Comparison of ENCODE assay signal across 15 cellular contexts in genomic region chr17:62643496-62643895, GRCh38. TPM values are rescaled to one million over a fixed set of nuclear protein-coding genes. Genes with fewer than 3 reads are reported as not detected.
A peak's percentile ranks its signal among the peaks of the same experiment; 100 is the strongest.
DNase-seq lines count a peak whose midpoint lies in the region; ATAC-seq and TF ChIP-seq lines count a peak whose summit lies in the region.
"Had no signal": no experiment of that assay in that cellular context is flagged by ENCODE, and none has a peak within 500 bp of the region (broad histone marks: within the 10 kb centered on the region; RNA-seq: fewer than 3 reads in every experiment).

No MANE protein-coding gene starts in this region.

- in situ Hi-C loops in Panc1 (cut with HindIII; ENCODE audit: low pct_unique_long_range_greater_than_20kb, low sequenced_read_pairs), result no loop called here

- DNase-seq in Caco-2, result no peak
- no peak for DNase-seq in Panc1 (ENCODE audit: low read depth, low spot score)
- no peak for DNase-seq in chondrocyte (ENCODE audit: low spot score)
- no peak for DNase-seq in central memory CD4-positive, alpha-beta T cell
- no peak for DNase-seq in DMS79 (lab: John Stamatoyannopoulos, UW)
- DNase-seq in mucosa of descending colon, result no peak
- no peak for DNase-seq in GM23338 (ENCODE audit: low spot score)
- DNase-seq: C1 segment of cervical spinal cord; CD4-positive, alpha-beta T cell; DND-41; GM23248; H7 had no signal

- H3K27me3 ChIP-seq in Caco-2 (replicated peaks; ENCODE audit: control insufficient read depth, insufficient read depth, low read length), result no peaks in the 10 kb centered on the region; the same call in 1 of the 2 replicates
- no peaks in the 10 kb centered on the region for H3K27me3 ChIP-seq in Panc1 (ENCODE audit: control insufficient read depth, insufficient read depth, low read length)
- no peaks in the 10 kb centered on the region for H3K27me3 ChIP-seq in GM23338 (ENCODE audit: insufficient read depth)

- peaks cover 5% of the 10 kb centered on the region for H3K36me3 Mint-ChIP-seq in Caco-2 (ENCODE audit: insufficient read depth, unreplicated experiment)
- peaks cover 5% of the 10 kb centered on the region for H3K36me3 Mint-ChIP-seq in chondrocyte (ENCODE audit: low read depth)
- H3K36me3 Mint-ChIP-seq in GM23338 (ENCODE audit: low read depth), result no peaks in the 10 kb centered on the region; the same call in 2 of the 3 replicates

- no peaks in the 10 kb centered on the region for H4K20me1 ChIP-seq in GM23338 (replicated peaks; ENCODE audit: insufficient read depth)

- no peak overlapping the region for H3K4me3 ChIP-seq in Caco-2 (ENCODE audit: low read depth, low read length)
- no peak overlapping the region for H3K4me3 ChIP-seq in HEK293 (ENCODE audit: low read depth, low read length)
- no peak overlapping the region for H3K4me3 ChIP-seq in Panc1 (ENCODE audit: low read depth in 2 of 2, low read length in 2 of 2)
- H3K4me3 ChIP-seq in mucosa of descending colon, result no peak overlapping the region
- no peak overlapping the region for H3K4me3 ChIP-seq in GM23338
- H3K4me3 ChIP-seq: GM23248 had no signal

- H3K9me3 Mint-ChIP-seq in Caco-2 (ENCODE audit: unreplicated experiment), result no peaks in the 10 kb centered on the region
- H3K9me3 Mint-ChIP-seq in chondrocyte (ENCODE audit: low read depth), result no peaks in the 10 kb centered on the region
- no peaks in the 10 kb centered on the region for H3K9me3 Mint-ChIP-seq in GM23338
- H3K9me3 Mint-ChIP-seq: CD4-positive, alpha-beta T cell had no signal

- H3K27me3 Mint-ChIP-seq in Caco-2 (ENCODE audit: insufficient read depth, unreplicated experiment) (peaks cover 10% of the 10 kb centered on the region), chondrocyte (ENCODE audit: low read depth) (no peaks in the 10 kb centered on the region), GM23338 (ENCODE audit: insufficient read depth, low read depth, poor library complexity) (peaks cover 3% of the 10 kb centered on the region)
- H3K27me3 Mint-ChIP-seq: CD4-positive, alpha-beta T cell had no signal

- intact Hi-C loops in Caco-2 (cut with micrococcal nuclease; ENCODE audit: unreplicated experiment) (no loop called here), Panc1 (cut with micrococcal nuclease; ENCODE audit: unreplicated experiment) (no loop called here), mucosa of descending colon (cut with DNase I, micrococcal nuclease) (no loop called here)

- no peaks in the 10 kb centered on the region for H3K36me3 ChIP-seq in Caco-2 (ENCODE audit: control insufficient read depth, insufficient read depth, low read length)
- H3K36me3 ChIP-seq in HEK293 (ENCODE audit: control insufficient read depth in 2 of 2, insufficient read depth in 1 of 2, low read length in 2 of 2), result no peaks in the 10 kb centered on the region
- no peaks in the 10 kb centered on the region for H3K36me3 ChIP-seq in Panc1 (ENCODE audit: control insufficient read depth, insufficient read depth, low read length)
- H3K36me3 ChIP-seq in mucosa of descending colon (ENCODE audit: low read depth), result no peaks in the 10 kb centered on the region
- H3K36me3 ChIP-seq in GM23338 (ENCODE audit: insufficient read depth), result no peaks in the 10 kb centered on the region

- no peak overlapping the region for H3K27ac Mint-ChIP-seq in Caco-2 (ENCODE audit: unreplicated experiment)
- H3K27ac Mint-ChIP-seq in chondrocyte (ENCODE audit: unreplicated experiment), result peak overlapping the region; percentile 60
- H3K27ac Mint-ChIP-seq in GM23338, result no peak overlapping the region
- H3K27ac Mint-ChIP-seq: B cell; CD4-positive, alpha-beta T cell had no signal

- H3K79me2 ChIP-seq in GM23338 (replicated peaks; ENCODE audit: insufficient read depth), result peaks cover 10% of the 10 kb centered on the region; the same call in 1 of the 2 replicates

- TF ChIP-seq CTCF in Caco-2 (IDR thresholded peaks at IDR 0.05; ENCODE audit: insufficient read depth in 1 of 2, low read depth in 1 of 2, low read length in 1 of 2, severe bottlenecking in 1 of 2, unreplicated experiment in 1 of 2) (no peak), HEK293 (tag by site-specific recombination; IDR thresholded peaks at IDR 0.05) (no peak), Panc1 (IDR thresholded peaks at IDR 0.05) (no peak), chondrocyte (IDR thresholded peaks at IDR 0.05) (no peak), mucosa of descending colon (IDR thresholded peaks at IDR 0.05) (no peak), GM23338 (conservative IDR thresholded peaks at IDR 0.05; ENCODE audit: low read depth in 2 of 2) (no peak)

- BruUV-seq in Caco-2 (replicated peaks; lab: Mats Ljungman, UMichigan), result no TSS peak
- TSS peak; percentile 54 for BruUV-seq in Panc1 (replicated peaks; lab: Mats Ljungman, UMichigan)

- H3K9me3 ChIP-seq in Caco-2, result no peaks in the 10 kb centered on the region
- H3K9me3 ChIP-seq in HEK293 (ENCODE audit: control insufficient read depth, insufficient read depth, low read depth, low read length), result no peaks in the 10 kb centered on the region; the same call in 1 of the 2 replicates
- H3K9me3 ChIP-seq in Panc1 (ENCODE audit: control insufficient read depth, insufficient read depth, low read depth, low read length), result no peaks in the 10 kb centered on the region
- H3K9me3 ChIP-seq in mucosa of descending colon, result no peaks in the 10 kb centered on the region

- no peaks in the 10 kb centered on the region for H3F3A ChIP-seq in GM23338 (replicated peaks; ENCODE audit: low read depth)

- H3K4me3 Mint-ChIP-seq in Caco-2 (ENCODE audit: unreplicated experiment), result peak overlapping the region; percentile 45
- H3K4me3 Mint-ChIP-seq in chondrocyte (ENCODE audit: unreplicated experiment), result no peak overlapping the region
- no peak overlapping the region for H3K4me3 Mint-ChIP-seq in GM23338
- H3K4me3 Mint-ChIP-seq: B cell; CD4-positive, alpha-beta T cell had no signal

- H3K27ac ChIP-seq in HEK293 (ENCODE audit: extremely low read depth, low read depth, low read length) (no peak overlapping the region), Panc1 (ENCODE audit: low read length) (no peak overlapping the region), GM23338 (ENCODE audit: low read depth) (no peak overlapping the region)
- H3K27ac ChIP-seq: GM23248 had no signal

- H3K4me2 ChIP-seq in GM23338, result no peak overlapping the region

- no peaks in the 10 kb centered on the region for H3K4me1 Mint-ChIP-seq in Caco-2 (ENCODE audit: low read depth, unreplicated experiment)
- H3K4me1 Mint-ChIP-seq in chondrocyte (ENCODE audit: low read depth), result peaks cover 43% of the 10 kb centered on the region
- peaks cover 11% of the 10 kb centered on the region; the same call in 2 of the 3 replicates for H3K4me1 Mint-ChIP-seq in GM23338
- H3K4me1 Mint-ChIP-seq: B cell had no signal

- H3K9me2 ChIP-seq in GM23338 (ENCODE audit: insufficient read depth), result no peaks in the 10 kb centered on the region

- no peak for ATAC-seq in Panc1
- ATAC-seq in mucosa of descending colon, result no peak
- ATAC-seq in GM23338, result no peak
- ATAC-seq: HepG2 had no signal

- H2AFZ ChIP-seq in GM23338, result no peak overlapping the region
- H2AFZ ChIP-seq: GM23248 had no signal

- CTCF ChIA-PET in Caco-2 (lab: Charles Lee), result no interaction called here
- CTCF ChIA-PET in HEK293 (lab: Yijun Ruan, JAX), result interaction anchor here (0.6 to 1.0 kb wide), 2 partner anchors 411 to 764 kb away, joined by 3 to 4 read pairs; no protein-coding TSS in a partner anchor
- CTCF ChIA-PET in Panc1 (lab: Charles Lee), result no interaction called here

- H3K4me1 ChIP-seq in Caco-2 (no peaks in the 10 kb centered on the region; the same call in 1 of the 2 replicates), HEK293 (ENCODE audit: control insufficient read depth, insufficient read depth, low read length) (no peaks in the 10 kb centered on the region), Panc1 (ENCODE audit: control insufficient read depth, insufficient read depth, low read length) (peaks cover 9% of the 10 kb centered on the region; the same call in 1 of the 2 replicates), mucosa of descending colon (ENCODE audit: low read depth) (peaks cover 3% of the 10 kb centered on the region), GM23338 (ENCODE audit: insufficient read depth) (peaks cover 1% of the 10 kb centered on the region; the same call in 1 of the 2 replicates)

- POLR2A ChIA-PET in Caco-2 (lab: Charles Lee), result no interaction called here
- POLR2A ChIA-PET in HEK293 (lab: Yijun Ruan, JAX), result no interaction called here
- POLR2A ChIA-PET in Panc1 (lab: Charles Lee), result interaction anchor here (0.5 to 0.7 kb wide), 2 partner anchors 9 to 493 kb away, joined by 3 to 17 read pairs; no protein-coding TSS in a partner anchor

TF ChIP-seq in HEK293, 187 proteins besides CTCF, POLR2A, EP300 and RAD21:
- TF ChIP-seq ZNF146 (tag by site-specific recombination; IDR thresholded peaks at IDR 0.05) (peak; percentile 42; the same call in 1 of the 2 replicates), ZNF19 (tag by site-specific recombination; IDR thresholded peaks at IDR 0.05; ENCODE audit: low read depth) (no peak)

TF ChIP-seq in GM23338, 12 proteins besides CTCF, POLR2A, EP300 and RAD21 (continues in another document):
- TF ChIP-seq STAT1 (IDR thresholded peaks at IDR 0.05; ENCODE audit: unreplicated experiment), result no peak

RNA-seq across cellular contexts. Expression of gene MRC2, which starts 16.0 kb away (rescaled TPM):
- total RNA-seq in Caco-2 (2022), result 5.7 and 7.0 TPM in 2 replicates
- total RNA-seq in Panc1 (2021; ENCODE audit: unreplicated experiment), result 120 TPM
- polyA plus RNA-seq in Panc1 (2012; ENCODE audit: insufficient read length), result 171 TPM
- total RNA-seq in chondrocyte, result 347 to 378 TPM (median 353 TPM) in 3 replicates
- 10 to 100 TPM in 2 of 3 donors, 1 to 10 TPM in 1; 5.1 to 20.3 (median 10.8) TPM for total RNA-seq in mucosa of descending colon
- 29.4 and 38.6 TPM in 2 replicates for total RNA-seq in GM23338 (2014; rRNA removed; shearing (Covaris generic))
- polyA plus RNA-seq in GM23338 (2016; fragmentation: Nextera tagmentation; extraction: Ambion mirVana), result 8.0 and 8.3 TPM in 2 replicates
- total RNA-seq: HepG2 had no signal
- polyA plus RNA-seq: HepG2 had no signal
